Comparison of ENCODE assay signal across 1 cellular context in genomic region chr1:154186852-154187501, GRCh38.
TF ChIP-seq lines count a peak whose summit lies in the region.

No MANE protein-coding gene starts in this region.

TF ChIP-seq in K562, 482 proteins besides CTCF, POLR2A, EP300 and RAD21 (continued from another document and continues in another):
- TF ChIP-seq CBFA2T3 (IDR thresholded peaks at IDR 0.05) (peak; percentile 91), ZNF239 (CRISPR knock-in tag; IDR thresholded peaks at IDR 0.05) (no peak), MCM2 (IDR thresholded peaks at IDR 0.05; ENCODE audit: low read depth) (no peak), RERE (CRISPR knock-in tag; IDR thresholded peaks at IDR 0.05; ENCODE audit: borderline replicate concordance) (no peak), XRCC5 (IDR thresholded peaks at IDR 0.05; ENCODE audit: low read depth, low read length) (no peak), RUNX1 (IDR thresholded peaks at IDR 0.05; ENCODE audit: low read depth) (no peak), NFE2 (IDR thresholded peaks at IDR 0.05; ENCODE audit: low read depth) (peak; percentile 55), ATF3 (IDR thresholded peaks at IDR 0.05) (peak; percentile 63; the same call in 1 of the 2 replicates), ATF3 (CRISPR knock-in tag; conservative IDR thresholded peaks at IDR 0.05) (no peak), CTBP1 (IDR thresholded peaks at IDR 0.05; ENCODE audit: borderline replicate concordance) (peak; percentile 77; the same call in 1 of the 2 replicates), NCOA1 (IDR thresholded peaks at IDR 0.05; ENCODE audit: low read depth) (no peak; the same call in 1 of the 2 replicates), ZNF444 (CRISPR knock-in tag; IDR thresholded peaks at IDR 0.05) (no peak), ZNF3 (CRISPR knock-in tag; IDR thresholded peaks at IDR 0.05) (no peak), CBX8 (IDR thresholded peaks at IDR 0.05; ENCODE audit: borderline replicate concordance, extremely low read depth, low read depth, low read length, poor library complexity, severe bottlenecking) (no peak), ZKSCAN8 (CRISPR knock-in tag; IDR thresholded peaks at IDR 0.05) (no peak), RREB1 (CRISPR knock-in tag; IDR thresholded peaks at IDR 0.05) (no peak), GMEB1 (CRISPR knock-in tag; IDR thresholded peaks at IDR 0.05) (no peak), ARID2 (IDR thresholded peaks at IDR 0.05) (no peak), HMGN3 (IDR thresholded peaks at IDR 0.05; ENCODE audit: borderline replicate concordance, extremely low read depth, insufficient read length, low read depth, low read length) (no peak), ESRRA (IDR thresholded peaks at IDR 0.05; ENCODE audit: borderline replicate concordance, low read depth) (peak; percentile 94), TEAD2 (tag; IDR thresholded peaks at IDR 0.05) (no peak), ZBTB12 (CRISPR knock-in tag; IDR thresholded peaks at IDR 0.05) (no peak), SAFB2 (IDR thresholded peaks at IDR 0.05; ENCODE audit: borderline replicate concordance, low read depth, low read length, severe bottlenecking) (no peak), MBD2 (IDR thresholded peaks at IDR 0.05; ENCODE audit: borderline replicate concordance, low read depth) (no peak), RBFOX2 (IDR thresholded peaks at IDR 0.05; ENCODE audit: low read depth, low read length) (no peak), ZFP91 (CRISPR knock-in tag; IDR thresholded peaks at IDR 0.05) (no peak), ZFX (CRISPR knock-in tag; IDR thresholded peaks at IDR 0.05) (no peak), MYC (IDR thresholded peaks at IDR 0.05; ENCODE audit: low read depth, low read length) (peak; percentile 72), MYC (CRISPR knock-in tag; IDR thresholded peaks at IDR 0.05; ENCODE audit: borderline replicate concordance, low read depth) (no peak), KLF1 (tag; IDR thresholded peaks at IDR 0.05) (no peak), USF2 (CRISPR knock-in tag; IDR thresholded peaks at IDR 0.05) (no peak), CC2D1A (IDR thresholded peaks at IDR 0.05) (peak; percentile 77), ZNF146 (CRISPR knock-in tag; IDR thresholded peaks at IDR 0.05; ENCODE audit: unreplicated experiment) (no peak), PURB (CRISPR knock-in tag; IDR thresholded peaks at IDR 0.05; ENCODE audit: low read depth) (no peak), GATAD2A (IDR thresholded peaks at IDR 0.05) (peak; percentile 88), RAD51 (IDR thresholded peaks at IDR 0.05; ENCODE audit: borderline replicate concordance, low read depth) (no peak; the same call in 1 of the 2 replicates), THRA (IDR thresholded peaks at IDR 0.05) (no peak; the same call in 1 of the 2 replicates), EHMT2 (IDR thresholded peaks at IDR 0.05) (peak; percentile 84; the same call in 1 of the 2 replicates), HDAC6 (IDR thresholded peaks at IDR 0.05; ENCODE audit: low read depth, low read length) (no peak), ZNF79 (CRISPR knock-in tag; IDR thresholded peaks at IDR 0.05; ENCODE audit: low read depth) (no peak), CEBPG (CRISPR knock-in tag; IDR thresholded peaks at IDR 0.05) (0 out of 2 replicates have a peak, but pooled peaks have one; percentile 47), CEBPG (tag; conservative IDR thresholded peaks at IDR 0.05 in 1 of 2, IDR thresholded peaks at IDR 0.05 in 1 of 2) (peak in 1 of 2 experiments; percentile 49; a peak in 1 of 4 replicates), ZBTB33 (CRISPR knock-in tag; IDR thresholded peaks at IDR 0.05) (no peak), DPF2 (IDR thresholded peaks at IDR 0.05) (peak; percentile 94)
